19 cellular contexts compared by ENCODE assay signal in genomic region chr5:78805-79149, GRCh38. TPM values are rescaled to one million over a fixed set of nuclear protein-coding genes. Genes with fewer than 3 reads are reported as not detected.
"Had no signal": no experiment of that assay in that cellular context is flagged by ENCODE, and none has a peak within 500 bp of the region (broad histone marks: within the 10 kb centered on the region; RNA-seq: fewer than 3 reads in every experiment).

No MANE protein-coding gene starts in this region.

- FAIRE-seq: pancreas had no signal

- H3K9me3 Mint-ChIP-seq: activated CD8-positive, alpha-beta T cell treated with anti-CD3 and anti-CD28 coated beads for 36 hours; activated T-cell treated with anti-CD3 and anti-CD28 coated beads, Interleukin-2, amount 50 U/mL, for 4 hours; central memory CD8-positive, alpha-beta T cell; stimulated activated naive B cell treated with anti-CD40 and anti-IgM and Interleukin-4, amounts not matched to agents 10 μg/mL and 1 μg/mL and 100 μg/mL, for 72 hours had no signal

- H3K4me3 ChIP-seq: coronary artery, pancreas, sigmoid colon, spleen, thoracic aorta had no signal

- H3K27ac ChIP-seq: coronary artery, neutrophil, pancreas, sigmoid colon, spleen, thoracic aorta had no signal

- H3K27ac Mint-ChIP-seq: activated CD8-positive, alpha-beta T cell treated with anti-CD3 and anti-CD28 coated beads for 36 hours; immature natural killer cell; memory B cell; naive thymus-derived CD4-positive, alpha-beta T cell; stimulated activated naive B cell treated with anti-CD40 and anti-IgM and Interleukin-4, amounts not matched to agents 10 μg/mL and 1 μg/mL and 100 μg/mL, for 72 hours had no signal

- DNase-seq: activated CD4-positive, CD25-positive, alpha-beta regulatory T cell; activated effector memory CD4-positive, alpha-beta T cell treated with Interleukin-2 at 50 U/mL for 16 hours; activated naive CD4-positive, alpha-beta T cell treated with anti-CD3 and anti-CD28 coated beads, Interleukin-2, amount 50 U/mL, for 16 hours; activated T-cell treated with anti-CD3 and anti-CD28 coated beads, Interleukin-2, amount 50 U/mL, for 4 hours; immature natural killer cell; kidney glomerular epithelial cell; sigmoid colon; stimulated activated CD4-positive, alpha-beta T cell treated with anti-CD3 and anti-CD28 coated beads, Interleukin-4, amount 100 ng/mL, for 4 hours; T-helper 9 cell had no signal

- H3K9me3 ChIP-seq: neutrophil, pancreas, sigmoid colon, spleen, thoracic aorta had no signal

- H3K36me3 ChIP-seq: neutrophil, pancreas, sigmoid colon, spleen, thoracic aorta had no signal

- H3K4me3 Mint-ChIP-seq: activated CD8-positive, alpha-beta T cell treated with anti-CD3 and anti-CD28 coated beads for 36 hours; activated T-cell treated with anti-CD3 and anti-CD28 coated beads, Interleukin-2, amount 50 U/mL, for 4 hours; central memory CD8-positive, alpha-beta T cell; immature natural killer cell; memory B cell; naive thymus-derived CD4-positive, alpha-beta T cell; stimulated activated naive B cell treated with anti-CD40 and anti-IgM and Interleukin-4, amounts not matched to agents 10 μg/mL and 1 μg/mL and 100 μg/mL, for 72 hours had no signal

- H3K4me1 Mint-ChIP-seq: central memory CD8-positive, alpha-beta T cell; immature natural killer cell; memory B cell; naive thymus-derived CD4-positive, alpha-beta T cell; stimulated activated naive B cell treated with anti-CD40 and anti-IgM and Interleukin-4, amounts not matched to agents 10 μg/mL and 1 μg/mL and 100 μg/mL, for 72 hours had no signal

- H3K36me3 Mint-ChIP-seq: immature natural killer cell; stimulated activated naive B cell treated with anti-CD40 and anti-IgM and Interleukin-4, amounts not matched to agents 10 μg/mL and 1 μg/mL and 100 μg/mL, for 72 hours had no signal

- H3K4me1 ChIP-seq: pancreas, sigmoid colon, spleen had no signal

- H3K27me3 ChIP-seq: neutrophil, pancreas had no signal

RNA-seq across cellular contexts. Expression of gene PLEKHG4B, which starts 13.2 kb away (rescaled TPM):
- total RNA-seq: activated CD8-positive, alpha-beta T cell treated with anti-CD3 and anti-CD28 coated beads for 36 hours had no signal
- polyA plus RNA-seq: immature natural killer cell; naive thymus-derived CD4-positive, alpha-beta T cell had no signal
